Comparison of ENCODE assay signal across 23 cellular contexts in the genomic region with DNA sequence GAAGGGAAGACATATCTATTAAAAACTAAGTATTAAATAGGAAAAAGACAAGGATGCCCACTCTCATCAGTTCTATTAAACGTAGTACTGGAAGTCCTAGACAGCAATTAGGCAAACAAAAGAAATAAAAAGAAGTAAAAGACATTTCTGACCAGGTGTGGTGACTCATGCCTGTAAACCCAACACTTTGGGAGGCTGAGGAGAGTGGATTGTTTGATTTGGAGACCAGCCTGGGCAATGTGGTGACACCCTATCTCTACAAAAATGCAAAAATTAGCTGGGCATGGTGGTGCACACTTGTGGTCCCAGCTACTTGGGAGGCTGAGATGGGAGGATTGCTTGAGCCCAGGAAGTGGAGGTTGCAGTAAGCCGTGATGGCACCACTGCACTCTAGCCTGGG.
DNase-seq lines count a peak whose midpoint lies in the region; ATAC-seq and TF ChIP-seq lines count a peak whose summit lies in the region.
"Had no signal": no experiment of that assay in that cellular context is flagged by ENCODE, and none has a peak within 500 bp of the region (broad histone marks: within the 10 kb centered on the region; RNA-seq: fewer than 3 reads in every experiment).

No MANE protein-coding gene starts in this region.

- no peak for ATAC-seq in HG02678 (IDR thresholded peaks at IDR 0.05; ENCODE audit: unreplicated experiment)
- ATAC-seq in GM21515 (IDR thresholded peaks at IDR 0.05; ENCODE audit: unreplicated experiment) = no peak
- ATAC-seq: CD8-positive, alpha-beta T cell; HCT116 had no signal

- TF ChIP-seq CTCF in astrocyte of the spinal cord (IDR thresholded peaks at IDR 0.05; ENCODE audit: low read depth, low read length) = no peak

- in situ Hi-C loops in astrocyte of the spinal cord (cut with HindIII; ENCODE audit: low sequenced_read_pairs) = no loop called here

- DNase-seq in LHCN-M2 (ENCODE audit: low read depth) = peak; percentile 90
- peak; percentile 1 for DNase-seq in RPMI7951 (ENCODE audit: low read depth)
- peak; percentile 65 for DNase-seq in astrocyte of the spinal cord (ENCODE audit: low read depth, low spot score)
- no peak for DNase-seq in kidney tubule cell (ENCODE audit: low spot score)
- DNase-seq in NOMO-1 treated with dmso at 0.1 percent for 144 hours (lab: John Stamatoyannopoulos, UW; ENCODE audit: unreplicated experiment) = no peak
- DNase-seq: Caco-2; CD8-positive, alpha-beta T cell; DMS79 treated with DMSO at 0.1 percent for 48 hours; GF-D8; GOT3; MV-4-11; NCI-H1105; NCI-H1436 treated with DMSO at 0.1 percent for 48 hours; NCI-H1930; NCI-H2107; NCI-H524; NCI-H774; NK-92 treated with Interleukin-12 subunit alpha and Interleukin-12 subunit beta, amount 100 ng/mL, for 24 hours; SHP77 had no signal

- no peak overlapping the region for H3K4me3 ChIP-seq in astrocyte of the spinal cord (ENCODE audit: low read depth, low read length)
- H3K4me3 ChIP-seq: SK-N-MC had no signal

Comparison
In these comparisons a context has a peak if more than half of its experiments do, and no peak if none do; other contexts are left out.
1. DNase-seq: peak in LHCN-M2 (single experiment), RPMI7951 (single experiment) and astrocyte of the spinal cord (single experiment); none in kidney tubule cell (single experiment) and NOMO-1 treated with dmso at 0.1 percent for 144 hours (single experiment).